In genomic region chr1:28736450-28737244, GRCh38 we compare ENCODE assay signal across 8 cellular contexts. TPM values are rescaled to one million over a fixed set of nuclear protein-coding genes. Genes with fewer than 3 reads are reported as not detected.
A peak's percentile ranks its signal among the peaks of the same experiment; 100 is the strongest.
DNase-seq lines count a peak whose midpoint lies in the region; ATAC-seq and TF ChIP-seq lines count a peak whose summit lies in the region.

Gene YTHDF2, plus strand, starts transcription at chr1:28736940. Its CDS starts 181 bp downstream, at chr1:28737121.

- H3K4me1 ChIP-seq in Caco-2 (peaks cover 17% of the 10 kb centered on the region; the same call in 1 of the 2 replicates), endocrine pancreas (ENCODE audit: control insufficient read depth, insufficient read depth, low read length) (peaks cover 9% of the 10 kb centered on the region)

- peak; percentile 65 to 70 for TF ChIP-seq CTCF in Caco-2 (IDR thresholded peaks at IDR 0.05; ENCODE audit: insufficient read depth in 1 of 2, low read depth in 1 of 2, low read length in 1 of 2, severe bottlenecking in 1 of 2, unreplicated experiment in 1 of 2)

- no peaks in the 10 kb centered on the region for H3K27me3 ChIP-seq in Caco-2 (replicated peaks; ENCODE audit: control insufficient read depth, insufficient read depth, low read length)
- no peaks in the 10 kb centered on the region for H3K27me3 ChIP-seq in endocrine pancreas (ENCODE audit: control insufficient read depth, insufficient read depth, low read length)

- peak; percentile 82 for ATAC-seq in GM21367 (IDR thresholded peaks at IDR 0.05; ENCODE audit: unreplicated experiment)
- ATAC-seq in activated CD8-positive, alpha-beta memory T cell treated with anti-CD3 and anti-CD28 coated beads, Interleukin-2, amount 10 ng/mL, durations not matched to agents 7 days and 5 days, result peak; percentile 96

- CTCF ChIA-PET in Caco-2 (lab: Charles Lee), result interaction anchor here (0.6 to 1.8 kb wide), 29 partner anchors 10 to 1350 kb away, joined by 3 to 29 read pairs (median 4); partner anchors contain the start of genes GMEB1, RNU11 and TAF12
- CTCF ChIA-PET in activated CD8-positive, alpha-beta memory T cell treated with anti-CD3 and anti-CD28 coated beads, Interleukin-2, amount 10 ng/mL, durations not matched to agents 7 days and 5 days (lab: Charles Lee), result interaction anchor here (0.6 to 3.2 kb wide), 42 partner anchors 8 to 1011 kb away, joined by 3 to 31 read pairs (median 4); partner anchors contain the start of genes FAM76A, GMEB1, RNU11 and TAF12

- POLR2A ChIA-PET in Caco-2 (lab: Charles Lee), result interaction anchor here (0.6 to 1.9 kb wide), 19 partner anchors 9 to 445 kb away, joined by 3 to 54 read pairs (median 5); partner anchors contain the start of genes EPB41, GMEB1, RNU11 and SRSF4

- peak within 1 kb of the TSS; percentile 92 for H3K4me3 Mint-ChIP-seq in Caco-2 (ENCODE audit: unreplicated experiment)
- H3K4me3 Mint-ChIP-seq in activated CD8-positive, alpha-beta memory T cell treated with anti-CD3 and anti-CD28 coated beads, Interleukin-2, amount 10 ng/mL, durations not matched to agents 7 days and 5 days, result peak within 1 kb of the TSS; percentile 99

- H3K9me3 ChIP-seq in Caco-2 (no peaks in the 10 kb centered on the region), endocrine pancreas (ENCODE audit: control insufficient read depth, low read length) (no peaks in the 10 kb centered on the region)

- H3K36me3 ChIP-seq in Caco-2 (ENCODE audit: control insufficient read depth, insufficient read depth, low read length), result no peaks in the 10 kb centered on the region
- peaks cover 2% of the 10 kb centered on the region for H3K36me3 ChIP-seq in endocrine pancreas (ENCODE audit: control insufficient read depth, insufficient read depth, low read length)

- intact Hi-C loops in Caco-2 (cut with micrococcal nuclease; ENCODE audit: unreplicated experiment), result loop anchor here (1.0 to 5.0 kb wide), 3 partner anchors 68 to 446 kb away; partner anchors contain the start of genes GMEB1, RNU11 and SRSF4

- H3K9me3 Mint-ChIP-seq in Caco-2 (ENCODE audit: unreplicated experiment), result no peaks in the 10 kb centered on the region
- no peaks in the 10 kb centered on the region for H3K9me3 Mint-ChIP-seq in activated CD8-positive, alpha-beta memory T cell treated with anti-CD3 and anti-CD28 coated beads, Interleukin-2, amount 10 ng/mL, durations not matched to agents 7 days and 5 days (ENCODE audit: low read depth)

- peak within 1 kb of the TSS; percentile 62 for H3K4me3 ChIP-seq in Caco-2 (ENCODE audit: low read depth, low read length)
- peak within 1 kb of the TSS; percentile 85 for H3K4me3 ChIP-seq in endocrine pancreas (ENCODE audit: control insufficient read depth, insufficient read depth, low read length)

- peak within 1 kb of the TSS; percentile 98 for H3K9ac ChIP-seq in endocrine pancreas (ENCODE audit: control insufficient read depth, insufficient read depth, low read length)

- peaks cover 55% of the 10 kb centered on the region for H3K36me3 Mint-ChIP-seq in Caco-2 (ENCODE audit: insufficient read depth, unreplicated experiment)
- H3K36me3 Mint-ChIP-seq in activated CD8-positive, alpha-beta memory T cell treated with anti-CD3 and anti-CD28 coated beads, Interleukin-2, amount 10 ng/mL, durations not matched to agents 7 days and 5 days, result peaks cover 30% of the 10 kb centered on the region

- peak; percentile 93 to 95 for DNase-seq in Caco-2
- peak in 75 of 76 experiments; percentile 35 to 97 (median 94) for DNase-seq in HUDEP-2 (lab: John Stamatoyannopoulos, UW; ENCODE audit: unreplicated experiment in 76 of 76)
- DNase-seq in NOMO-1 treated with dmso at 0.1 percent for 144 hours (lab: John Stamatoyannopoulos, UW; ENCODE audit: unreplicated experiment), result peak; percentile 96
- DNase-seq in activated CD8-positive, alpha-beta memory T cell treated with anti-CD3 and anti-CD28 coated beads, Interleukin-2, amount 10 ng/mL, durations not matched to agents 7 days and 5 days, result peak; percentile 98
- peak; percentile 99 for DNase-seq in mesenteric fat pad (ENCODE audit: low spot score)
- DNase-seq in stimulated activated CD8-positive, alpha-beta memory T cell treated with anti-CD3 and anti-CD28 coated beads, Interleukin-15, amount 100 ng/mL, for 24 hours (ENCODE audit: low read depth), result peak; percentile 96

- H3K4me1 Mint-ChIP-seq in Caco-2 (ENCODE audit: low read depth, unreplicated experiment), result no peaks in the 10 kb centered on the region
- H3K4me1 Mint-ChIP-seq in activated CD8-positive, alpha-beta memory T cell treated with anti-CD3 and anti-CD28 coated beads, Interleukin-2, amount 10 ng/mL, durations not matched to agents 7 days and 5 days, result peaks cover 41% of the 10 kb centered on the region

- no peaks in the 10 kb centered on the region for H3K27me3 Mint-ChIP-seq in Caco-2 (ENCODE audit: insufficient read depth, unreplicated experiment)
- no peaks in the 10 kb centered on the region for H3K27me3 Mint-ChIP-seq in activated CD8-positive, alpha-beta memory T cell treated with anti-CD3 and anti-CD28 coated beads, Interleukin-2, amount 10 ng/mL, durations not matched to agents 7 days and 5 days

- BruUV-seq in Caco-2 (replicated peaks; lab: Mats Ljungman, UMichigan), result no TSS peak

- H3K27ac Mint-ChIP-seq in Caco-2 (ENCODE audit: unreplicated experiment), result peak within 1 kb of the TSS; percentile 92
- peak within 1 kb of the TSS; percentile 95 for H3K27ac Mint-ChIP-seq in activated CD8-positive, alpha-beta memory T cell treated with anti-CD3 and anti-CD28 coated beads, Interleukin-2, amount 10 ng/mL, durations not matched to agents 7 days and 5 days

RNA-seq across cellular contexts. Expression of gene YTHDF2, which starts in this region (rescaled TPM):
- total RNA-seq in Caco-2 (2022), result 45.8 and 51.5 TPM in 2 replicates
- 10 to 100 TPM; 65.0 to 81.8 TPM for total RNA-seq in activated CD8-positive, alpha-beta memory T cell treated with anti-CD3 and anti-CD28 coated beads, Interleukin-2, amount 10 ng/mL, durations not matched to agents 7 days and 5 days
- total RNA-seq in mesenteric fat pad, result 65.5 TPM

Comparison
In these comparisons a context has a peak if more than half of its experiments do, and no peak if none do; other contexts are left out.
1. Peak in every context shown above with its lines: DNase-seq, ATAC-seq and H3K4me3 ChIP-seq.